ENCODE assay signal across 8 cellular contexts in genomic region chr17:50482516-50482915, GRCh38. TPM values are rescaled to one million over a fixed set of nuclear protein-coding genes. Genes with fewer than 3 reads are reported as not detected.
DNase-seq lines count a peak whose midpoint lies in the region; ATAC-seq and TF ChIP-seq lines count a peak whose summit lies in the region.

No MANE protein-coding gene starts in this region.

- peak overlapping the region; percentile 32 for H3K27ac ChIP-seq in layer of hippocampus (ENCODE audit: low read depth, low read length)

- H3K27me3 ChIP-seq in BJ (ENCODE audit: control insufficient read depth, insufficient read depth, low read length) (no peaks in the 10 kb centered on the region), layer of hippocampus (ENCODE audit: control insufficient read depth, insufficient read depth, low read length) (no peaks in the 10 kb centered on the region)

- CTCF ChIA-PET in BJ (lab: Yijun Ruan, JAX), result interaction anchor here (0.6 to 3.3 kb wide), 22 partner anchors 9 to 359 kb away, joined by 3 to 14 read pairs (median 4); partner anchors contain the start of gene CHAD

- DNase-seq in BJ (ENCODE audit: low read depth) (peak; percentile 80), NCI-H226 (peak; percentile 84), cerebellum (ENCODE audit: low spot score) (peak; percentile 84)
- peak; percentile 50 for DNase-seq in activated CD4-positive, alpha-beta T cell treated with anti-CD3 and anti-CD28 coated beads for 1 hour
- peak; percentile 48 to 50 for DNase-seq in stimulated activated CD4-positive, alpha-beta T cell treated with anti-CD3 and anti-CD28 coated beads, Interleukin-1b, Interleukin-23, amount 100 ng/mL, for 1 hour (ENCODE audit: low read depth in 2 of 2)

- no peak overlapping the region for H3K4me3 ChIP-seq in BJ (ENCODE audit: low read depth, low read length)

- H3K36me3 ChIP-seq in BJ (ENCODE audit: control insufficient read depth, insufficient read depth, low read length), result peaks cover 10% of the 10 kb centered on the region

- ATAC-seq in GM21786 (IDR thresholded peaks at IDR 0.05; ENCODE audit: unreplicated experiment) (peak; percentile 36), HG02852 (IDR thresholded peaks at IDR 0.05; ENCODE audit: unreplicated experiment) (no peak)

- TF ChIP-seq CTCF in BJ (IDR thresholded peaks at IDR 0.05; ENCODE audit: insufficient read depth, low read depth, low read length), result peak; percentile 90

- POLR2A ChIA-PET in BJ (lab: Charles Lee), result no interaction called here

RNA-seq across cellular contexts. Expression of gene RSAD1, which starts 3.9 kb away (rescaled TPM):
- polyA plus RNA-seq in BJ (2011; rRNA removed), result 17.5 and 22.6 TPM in 2 replicates
- polyA minus RNA-seq in BJ (2011; rRNA and poly(A)+ RNA removed), result 7.9 and 13.9 TPM in 2 replicates
- total RNA-seq in cerebellum, result 19.0 TPM

RNA-seq across cellular contexts. Expression of gene CHAD, which starts 13.8 kb away (rescaled TPM):
- polyA plus RNA-seq in BJ (2011; rRNA removed), result not detected in 2 replicates
- polyA minus RNA-seq in BJ (2011; rRNA and poly(A)+ RNA removed), result not detected in 2 replicates
- not detected for total RNA-seq in cerebellum

RNA-seq across cellular contexts. Expression of gene MYCBPAP, which starts 25.7 kb away (rescaled TPM):
- 0.54 and 0.67 TPM in 2 replicates for polyA plus RNA-seq in BJ (2011; rRNA removed)
- 0.10 and 0.14 TPM in 2 replicates for polyA minus RNA-seq in BJ (2011; rRNA and poly(A)+ RNA removed)
- 0.91 TPM for total RNA-seq in cerebellum

RNA-seq across cellular contexts. Expression of gene EPN3, which starts 50.0 kb away (rescaled TPM):
- not detected in 2 replicates for polyA plus RNA-seq in BJ (2011; rRNA removed)
- not detected in 2 replicates for polyA minus RNA-seq in BJ (2011; rRNA and poly(A)+ RNA removed)
- total RNA-seq in cerebellum, result 0.18 TPM

RNA-seq across cellular contexts. Expression of gene ACSF2, which starts 56.5 kb away (rescaled TPM):
- 19.9 and 25.4 TPM in 2 replicates for polyA plus RNA-seq in BJ (2011; rRNA removed)
- polyA minus RNA-seq in BJ (2011; rRNA and poly(A)+ RNA removed), result 19.8 and 31.7 TPM in 2 replicates
- total RNA-seq in cerebellum, result 7.2 TPM
